8 cellular contexts compared by ENCODE assay signal in genomic region chr2:101518470-101519172, GRCh38. TPM values are rescaled to one million over a fixed set of nuclear protein-coding genes. Genes with fewer than 3 reads are reported as not detected.
DNase-seq lines count a peak whose midpoint lies in the region; ATAC-seq and TF ChIP-seq lines count a peak whose summit lies in the region.

No MANE protein-coding gene starts in this region.

- H3K56ac ChIP-seq in mesendoderm (ENCODE audit: low read length), result peak overlapping the region; percentile 72

- no peak for TF ChIP-seq CTCF in GM20000 (IDR thresholded peaks at IDR 0.05; ENCODE audit: extremely low read depth, missing control alignments)

- in situ Hi-C loops in G401 (cut with HindIII; ENCODE audit: low sequenced_read_pairs), result no loop called here

- no peak overlapping the region for H2BK5ac ChIP-seq in mesendoderm (ENCODE audit: low read length)

- H3K4me1 ChIP-seq in mesendoderm (ENCODE audit: control insufficient read depth, low read depth, low read length), result no peaks in the 10 kb centered on the region

- no peak overlapping the region for H3K27ac ChIP-seq in mesendoderm (ENCODE audit: low read depth, low read length)

- no peak overlapping the region for H3K4me3 ChIP-seq in mesendoderm (ENCODE audit: low read length)

- peak overlapping the region; percentile 29 for H4K5ac ChIP-seq in mesendoderm (ENCODE audit: low read length)

- no peak for ATAC-seq in GM18498 (IDR thresholded peaks at IDR 0.05; ENCODE audit: unreplicated experiment)

- H3K9ac ChIP-seq in mesendoderm (ENCODE audit: low read length), result peak overlapping the region; percentile 8

- no peaks in the 10 kb centered on the region for H3K36me3 ChIP-seq in mesendoderm (ENCODE audit: control insufficient read depth, insufficient read depth, low read length)

- no CpG with 5 or more reads among the region's 17 CpGs for WGBS in mesendoderm (ENCODE audit: extremely low coverage, insufficient coverage, low lambda C conversion rate)

- DNase-seq in G401 (ENCODE audit: low spot score) (peak; percentile 71), NCI-H226 (peak; percentile 50), dermis microvascular lymphatic vessel endothelial cell (ENCODE audit: low read depth in 2 of 2) (peak; percentile 43 to 71), mesendoderm (peak; percentile 77), GM20000 (ENCODE audit: low spot score) (no peak), germinal center (ENCODE audit: low spot score) (no peak), GF-D8 (lab: John Stamatoyannopoulos, UW) (no peak)

- no peaks in the 10 kb centered on the region for H3K27me3 ChIP-seq in mesendoderm (ENCODE audit: insufficient read depth, low read length, poor library complexity)

- H4K8ac ChIP-seq in mesendoderm (ENCODE audit: low read depth, low read length), result no peak overlapping the region

- no peak overlapping the region for H3K4ac ChIP-seq in mesendoderm (ENCODE audit: low read depth, low read length)

- H2AK5ac ChIP-seq in mesendoderm (ENCODE audit: low read length), result no peak overlapping the region

- H3K18ac ChIP-seq in mesendoderm (ENCODE audit: low read length), result no peak overlapping the region

- no peak overlapping the region for H3K23ac ChIP-seq in mesendoderm (ENCODE audit: low read length)

- H3K79me2 ChIP-seq in mesendoderm (ENCODE audit: control insufficient read depth, insufficient read depth, low read length), result no peaks in the 10 kb centered on the region

- no peak overlapping the region for H2BK120ac ChIP-seq in mesendoderm (ENCODE audit: low read depth, low read length)

- H3K79me1 ChIP-seq in mesendoderm (ENCODE audit: low read length), result no peaks in the 10 kb centered on the region

- H3K4me2 ChIP-seq in mesendoderm (ENCODE audit: low read length), result peak overlapping the region; percentile 11

- H2BK15ac ChIP-seq in mesendoderm (replicated peaks; ENCODE audit: low read depth), result no peak overlapping the region

RNA-seq across cellular contexts. Expression of gene RFX8, which starts 43.7 kb away (rescaled TPM):
- not detected in 2 replicates for total RNA-seq in G401 (2014; rRNA removed; shearing (Covaris generic))
- 0.13 and 0.51 TPM in 2 replicates for total RNA-seq in dermis microvascular lymphatic vessel endothelial cell
- polyA plus RNA-seq in mesendoderm (2013, experiment 1 of 2), result 0.10 TPM
- 0.27 TPM for polyA plus RNA-seq in mesendoderm (2013, experiment 2 of 2)

Comparison
In these comparisons a context has a peak if more than half of its experiments do, and no peak if none do; other contexts are left out.
1. DNase-seq: peak in G401 (single experiment), NCI-H226 (single experiment), dermis microvascular lymphatic vessel endothelial cell (2 of 2) and mesendoderm (single experiment); none in GM20000 (single experiment), germinal center (single experiment) and GF-D8 (single experiment).